1 cellular context compared by ENCODE assay signal in the genomic region with DNA sequence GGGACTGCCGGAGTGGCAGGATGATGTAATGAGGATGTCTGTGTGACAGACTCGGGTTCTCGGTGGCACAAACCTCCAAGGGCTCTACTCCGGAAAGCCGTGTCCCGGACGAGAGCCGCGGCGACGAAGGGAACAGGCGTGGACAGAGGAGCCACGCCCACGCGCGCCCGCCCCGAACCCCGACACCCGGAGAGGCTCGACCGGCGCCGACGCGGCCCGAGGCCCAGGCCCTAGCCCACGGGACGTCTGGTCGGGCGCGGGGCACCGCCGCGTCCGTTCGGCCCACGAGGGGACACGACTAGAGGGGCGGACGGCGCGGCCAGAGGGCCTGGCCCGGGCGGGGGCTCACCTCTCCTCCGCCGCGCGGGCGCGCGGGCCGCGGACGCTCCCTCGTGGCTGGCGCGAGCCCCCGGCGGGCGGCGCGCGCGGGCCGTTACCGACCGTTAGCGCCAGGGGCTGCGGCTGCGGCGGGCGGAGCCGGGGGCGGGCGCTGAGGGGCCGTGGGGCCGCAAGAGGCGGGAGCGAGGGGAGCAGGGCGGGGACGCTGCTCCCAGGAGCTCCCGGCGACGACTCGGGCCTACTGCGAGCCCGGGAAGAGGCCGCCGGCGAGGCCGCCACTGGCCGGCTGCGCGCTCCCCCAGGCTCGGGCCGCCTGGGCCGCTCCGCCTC.
TF ChIP-seq lines count a peak whose summit lies in the region.

No MANE protein-coding gene starts in this region.

TF ChIP-seq in H1, 55 proteins besides CTCF, POLR2A, EP300 and RAD21 (continued from another document):
- peak; percentile 47; the same call in 1 of the 2 replicates for TF ChIP-seq BACH1 (IDR thresholded peaks at IDR 0.05; ENCODE audit: low read length)
- no peak for TF ChIP-seq CHD1 (IDR thresholded peaks at IDR 0.05; ENCODE audit: low read depth, low read length)
- TF ChIP-seq, protein P1, sequence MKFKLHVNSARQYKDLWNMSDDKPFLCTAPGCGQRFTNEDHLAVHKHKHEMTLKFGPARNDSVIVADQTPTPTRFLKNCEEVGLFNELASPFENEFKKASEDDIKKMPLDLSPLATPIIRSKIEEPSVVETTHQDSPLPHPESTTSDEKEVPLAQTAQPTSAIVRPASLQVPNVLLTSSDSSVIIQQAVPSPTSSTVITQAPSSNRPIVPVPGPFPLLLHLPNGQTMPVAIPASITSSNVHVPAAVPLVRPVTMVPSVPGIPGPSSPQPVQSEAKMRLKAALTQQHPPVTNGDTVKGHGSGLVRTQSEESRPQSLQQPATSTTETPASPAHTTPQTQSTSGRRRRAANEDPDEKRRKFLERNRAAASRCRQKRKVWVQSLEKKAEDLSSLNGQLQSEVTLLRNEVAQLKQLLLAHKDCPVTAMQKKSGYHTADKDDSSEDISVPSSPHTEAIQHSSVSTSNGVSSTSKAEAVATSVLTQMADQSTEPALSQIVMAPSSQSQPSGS (IDR thresholded peaks at IDR 0.05; ENCODE audit: low read length), result no peak
- TF ChIP-seq SRF (IDR thresholded peaks at IDR 0.05; ENCODE audit: low read depth, low read length), result no peak
- no peak for TF ChIP-seq SIX5 (IDR thresholded peaks at IDR 0.05; ENCODE audit: low read depth, low read length)
- no peak for TF ChIP-seq RNF2 (IDR thresholded peaks at IDR 0.05; ENCODE audit: borderline replicate concordance, low read depth, low read length, missing control alignments, poor library complexity, severe bottlenecking)
- 0 out of 4 replicates have a peak, but pooled peaks of 1 of the 2 experiments have one; percentile 1 for TF ChIP-seq SIN3A (conservative IDR thresholded peaks at IDR 0.05 in 1 of 2, IDR thresholded peaks at IDR 0.05 in 1 of 2; ENCODE audit: low read depth in 1 of 2, low read length in 2 of 2)
- no peak for TF ChIP-seq NRF1 (IDR thresholded peaks at IDR 0.05; ENCODE audit: low read depth, low read length)
- TF ChIP-seq CTBP2 (IDR thresholded peaks at IDR 0.05; ENCODE audit: borderline replicate concordance, insufficient read depth, insufficient read length, low read length), result no peak
- TF ChIP-seq KDM4A (IDR thresholded peaks at IDR 0.05; ENCODE audit: low read depth, low read length, severe bottlenecking), result peak; percentile 67
- peak; percentile 56; the same call in 1 of the 2 replicates for TF ChIP-seq RBBP5 (IDR thresholded peaks at IDR 0.05; ENCODE audit: borderline replicate concordance, low read depth, low read length)
- TF ChIP-seq GABPA (IDR thresholded peaks at IDR 0.05; ENCODE audit: borderline replicate concordance, insufficient read depth, low read length), result no peak
- TF ChIP-seq SUZ12 (IDR thresholded peaks at IDR 0.05; ENCODE audit: low read length), result no peak; the same call in 1 of the 2 replicates
- peak; percentile 43; the same call in 1 of the 2 replicates for TF ChIP-seq PHF8 (conservative IDR thresholded peaks at IDR 0.05; ENCODE audit: low read depth, low read length)
- no peak for TF ChIP-seq BCL11A (IDR thresholded peaks at IDR 0.05; ENCODE audit: low read depth in 2 of 2, low read length in 2 of 2)
